ENCODE assay signal across 17 cellular contexts in the genomic region with DNA sequence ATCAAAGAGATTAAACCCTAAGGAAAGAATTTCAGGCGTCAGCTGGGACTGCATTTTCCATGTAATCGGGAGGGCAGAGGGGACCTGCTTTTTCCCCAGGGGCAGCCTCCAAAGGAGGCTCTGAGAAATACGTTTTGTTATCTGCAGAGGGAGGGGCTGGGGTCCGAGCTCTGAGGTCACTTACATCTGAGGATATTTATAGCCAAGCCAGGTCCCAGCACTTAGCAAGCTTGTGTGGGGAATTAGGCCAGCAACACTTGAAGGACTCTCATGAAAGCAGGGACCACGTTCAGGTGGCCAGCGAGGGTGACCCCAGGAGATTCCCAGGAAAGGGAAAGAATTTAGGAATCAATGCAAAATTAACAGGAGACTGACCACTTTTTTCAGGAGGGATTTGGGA. TPM values are rescaled to one million over a fixed set of nuclear protein-coding genes. Genes with fewer than 3 reads are reported as not detected.
DNase-seq lines count a peak whose midpoint lies in the region; ATAC-seq and TF ChIP-seq lines count a peak whose summit lies in the region.
"Had no signal": no experiment of that assay in that cellular context is flagged by ENCODE, and none has a peak within 500 bp of the region (broad histone marks: within the 10 kb centered on the region; RNA-seq: fewer than 3 reads in every experiment).

No MANE protein-coding gene starts in this region.

- H3K9ac ChIP-seq in SK-N-SH: no peak overlapping the region
- H3K9ac ChIP-seq in PC-3 (ENCODE audit: low read length): no peak overlapping the region; the same call in 1 of the 2 replicates

- H3K4me1 ChIP-seq in SK-N-SH (ENCODE audit: control insufficient read depth in 1 of 2, insufficient read depth in 2 of 2, low read depth in 1 of 2, low read length in 1 of 2): no peaks in the 10 kb centered on the region
- H3K4me1 ChIP-seq in PC-3 (ENCODE audit: insufficient read depth, low read length): peaks cover 7% of the 10 kb centered on the region; the same call in 1 of the 2 replicates
- peaks cover 0 to 9% (median 3%) of the 10 kb centered on the region in 9 donors for H3K4me1 ChIP-seq in heart right ventricle
- H3K4me1 ChIP-seq in osteoblast (ENCODE audit: insufficient read depth, low read length): no peaks in the 10 kb centered on the region

- no peaks in the 10 kb centered on the region for H3K79me2 ChIP-seq in SK-N-SH (ENCODE audit: insufficient read depth)
- H3K79me2 ChIP-seq in PC-3 (ENCODE audit: low read length): no peaks in the 10 kb centered on the region
- H3K79me2 ChIP-seq in osteoblast (ENCODE audit: insufficient read depth, low read length): no peaks in the 10 kb centered on the region

- ATAC-seq in SK-N-SH treated with all-trans-retinoic acid at 6 μM for 48 hours (no peak), PC-3 (no peak), heart right ventricle (peak in 6 of 8 donors; percentile 47 to 89 (median 73))
- no peak for ATAC-seq in effector memory CD8-positive, alpha-beta T cell (replicated peaks)

- TF ChIP-seq CTCF in SK-N-SH (IDR thresholded peaks at IDR 0.05): no peak
- no peak for TF ChIP-seq CTCF in PC-3 (conservative IDR thresholded peaks at IDR 0.05; ENCODE audit: low read depth, low read length)
- TF ChIP-seq CTCF in heart right ventricle (IDR thresholded peaks at IDR 0.05): no peak
- TF ChIP-seq CTCF in osteoblast (IDR thresholded peaks at IDR 0.05; ENCODE audit: extremely low read depth, low read depth, low read length): no peak

- POLR2A ChIA-PET in SK-N-SH (lab: Yijun Ruan, JAX) (no interaction called here), PC-3 (lab: Charles Lee; ENCODE audit: unreplicated experiment) (no interaction called here)

- H3K4me1 Mint-ChIP-seq in effector memory CD8-positive, alpha-beta T cell (ENCODE audit: low read depth in 2 of 2): no peaks in the 10 kb centered on the region
- H3K4me1 Mint-ChIP-seq: CD4-positive, alpha-beta memory T cell had no signal

- no peak for TF ChIP-seq EP300 in SK-N-SH (IDR thresholded peaks at IDR 0.05; ENCODE audit: borderline replicate concordance in 1 of 2, low read depth in 1 of 2, low read length in 1 of 2)

- H3K36me3 ChIP-seq in SK-N-SH (replicated peaks in 1 of 2; ENCODE audit: control insufficient read depth in 1 of 2, insufficient read depth in 2 of 2, low read length in 1 of 2): no peaks in the 10 kb centered on the region
- H3K36me3 ChIP-seq in PC-3 (ENCODE audit: low read depth, low read length): no peaks in the 10 kb centered on the region
- no peaks in the 10 kb centered on the region for H3K36me3 ChIP-seq in heart right ventricle
- H3K36me3 ChIP-seq in osteoblast (ENCODE audit: insufficient read depth, low read length): no peaks in the 10 kb centered on the region

- no peaks in the 10 kb centered on the region for H3K27me3 ChIP-seq in SK-N-SH (ENCODE audit: insufficient read depth)
- no peaks in the 10 kb centered on the region for H3K27me3 ChIP-seq in PC-3 (ENCODE audit: low read length)
- H3K27me3 ChIP-seq in heart right ventricle: no peaks in the 10 kb centered on the region
- no peaks in the 10 kb centered on the region for H3K27me3 ChIP-seq in osteoblast (ENCODE audit: insufficient read depth, low read length)

- H4K20me1 ChIP-seq in SK-N-SH (ENCODE audit: insufficient read depth): no peaks in the 10 kb centered on the region
- H4K20me1 ChIP-seq in PC-3 (ENCODE audit: low read length): no peaks in the 10 kb centered on the region
- no peaks in the 10 kb centered on the region for H4K20me1 ChIP-seq in osteoblast (ENCODE audit: insufficient read depth, low read length)

- peaks cover 5% of the 10 kb centered on the region for H3K36me3 Mint-ChIP-seq in effector memory CD8-positive, alpha-beta T cell (ENCODE audit: insufficient read depth)
- H3K36me3 Mint-ChIP-seq: CD4-positive, alpha-beta memory T cell had no signal

- H3K9me3 Mint-ChIP-seq in effector memory CD8-positive, alpha-beta T cell: no peaks in the 10 kb centered on the region
- H3K9me3 Mint-ChIP-seq: CD4-positive, alpha-beta memory T cell; H9 had no signal

- H3F3A ChIP-seq in SK-N-SH (replicated peaks; ENCODE audit: insufficient read depth) (no peaks in the 10 kb centered on the region), PC-3 (ENCODE audit: low read length, unreplicated experiment) (no peaks in the 10 kb centered on the region)

- no peaks in the 10 kb centered on the region for H3K9me3 ChIP-seq in SK-N-SH
- H3K9me3 ChIP-seq in PC-3 (ENCODE audit: low read length): no peaks in the 10 kb centered on the region
- H3K9me3 ChIP-seq in heart right ventricle: no peaks in the 10 kb centered on the region
- H3K9me3 ChIP-seq in osteoblast (ENCODE audit: low read depth, low read length): no peaks in the 10 kb centered on the region

- no TSS peak for BruUV-seq in PC-3 (replicated peaks; lab: Mats Ljungman, UMichigan)

- DNase-seq in SK-N-SH (peak; percentile 49), PC-3 (no peak), heart right ventricle (peak in 1 of 2 donors; percentile 25), osteoblast (ENCODE audit: insufficient read length, low spot score, missing footprints) (peak; percentile 47), NCI-H1436 (lab: John Stamatoyannopoulos, UW) (no peak), mesenteric fat pad (ENCODE audit: low spot score) (no peak)
- DNase-seq in effector memory CD8-positive, alpha-beta T cell: no peak
- DNase-seq: CD4-positive, alpha-beta memory T cell; DMS79; NCI-H187 treated with DMSO at 0.1 percent for 48 hours; NCI-H446 treated with DMSO at 0.1 percent for 48 hours; NCI-H748 treated with DMSO at 0.1 percent for 48 hours had no signal

- H2AFZ ChIP-seq in SK-N-SH (ENCODE audit: low read depth) (no peak overlapping the region), PC-3 (ENCODE audit: low read length) (no peak overlapping the region), osteoblast (ENCODE audit: low read length) (no peak overlapping the region)

- H3K4me2 ChIP-seq in SK-N-SH (no peak overlapping the region), PC-3 (ENCODE audit: low read length) (0 out of 2 replicates have a peak overlapping the region, but pooled peaks have one; percentile 71), osteoblast (ENCODE audit: insufficient read depth, low read length) (no peak overlapping the region)

- 54% methylated on average over 6 of the region's 6 CpGs for WGBS in SK-N-SH (ENCODE audit: low lambda C conversion rate)
- 14 to 25% methylated on average over 6 of the region's 6 CpGs for WGBS in heart right ventricle, 2 donors

- H3K27ac Mint-ChIP-seq in effector memory CD8-positive, alpha-beta T cell: no peak overlapping the region
- H3K27ac Mint-ChIP-seq: B cell; CD4-positive, alpha-beta memory T cell; H9 had no signal

- CTCF ChIA-PET in SK-N-SH (lab: Yijun Ruan, JAX): no interaction called here
- CTCF ChIA-PET in PC-3 (lab: Charles Lee): no interaction called here

- H3K9me2 ChIP-seq in SK-N-SH (no peaks in the 10 kb centered on the region), PC-3 (replicated peaks; ENCODE audit: low read length) (no peaks in the 10 kb centered on the region)

- no peak overlapping the region for H3K27ac ChIP-seq in SK-N-SH (ENCODE audit: low read depth in 2 of 2, low read length in 1 of 2)
- no peak overlapping the region for H3K27ac ChIP-seq in PC-3 (ENCODE audit: low read length)
- H3K27ac ChIP-seq in heart right ventricle: no peak overlapping the region
- no peak overlapping the region for H3K27ac ChIP-seq in osteoblast (ENCODE audit: low read depth, low read length)
- H3K27ac ChIP-seq: 22Rv1, HL-60 had no signal

- no peaks in the 10 kb centered on the region for H3K27me3 Mint-ChIP-seq in effector memory CD8-positive, alpha-beta T cell
- H3K27me3 Mint-ChIP-seq: B cell had no signal

- H3K4me3 Mint-ChIP-seq in effector memory CD8-positive, alpha-beta T cell: no peak overlapping the region
- H3K4me3 Mint-ChIP-seq: B cell; CD4-positive, alpha-beta memory T cell; H9 had no signal

- no peak for TF ChIP-seq RAD21 in SK-N-SH (IDR thresholded peaks at IDR 0.05; ENCODE audit: low read length)

- intact Hi-C loops in PC-3 (cut with micrococcal nuclease): no loop called here
- intact Hi-C loops in heart right ventricle (cut with DNase I): no loop called here

- H3K4me3 ChIP-seq in SK-N-SH (ENCODE audit: low read depth in 2 of 2, low read length in 1 of 2) (no peak overlapping the region), PC-3 (ENCODE audit: low read length) (no peak overlapping the region), heart right ventricle (peak overlapping the region in 1 of 10 donors; percentile 13), osteoblast (ENCODE audit: insufficient read depth, low read length) (no peak overlapping the region)

TF ChIP-seq in SK-N-SH, 30 proteins besides CTCF, POLR2A, EP300 and RAD21 (continues in another document):
- no peak for TF ChIP-seq MEF2A (IDR thresholded peaks at IDR 0.05; ENCODE audit: borderline replicate concordance, low read depth)
- no peak for TF ChIP-seq NRF1 (IDR thresholded peaks at IDR 0.05; ENCODE audit: low read depth, low read length)
- TF ChIP-seq RCOR1 (IDR thresholded peaks at IDR 0.05; ENCODE audit: low read length): no peak
- TF ChIP-seq SMC3 (IDR thresholded peaks at IDR 0.05; ENCODE audit: low read depth, low read length): no peak

TF ChIP-seq in SK-N-SH treated with all-trans-retinoic acid at 6 μM for 48 hours, 23 proteins besides CTCF, POLR2A, EP300 and RAD21 (continues in another document):
- TF ChIP-seq TOX (CRISPR knock-in tag; IDR thresholded peaks at IDR 0.05; ENCODE audit: borderline replicate concordance) (no peak), ESRRG (CRISPR knock-in tag; IDR thresholded peaks at IDR 0.05) (no peak), ZNF70 (CRISPR knock-in tag; IDR thresholded peaks at IDR 0.05) (no peak), BACH2 (CRISPR knock-in tag; IDR thresholded peaks at IDR 0.05; ENCODE audit: borderline replicate concordance) (no peak)

RNA-seq across cellular contexts. Expression of a gene that starts 20.6 kb away (rescaled TPM):
- polyA plus RNA-seq in SK-N-SH (2012; rRNA removed): 94.3 and 99.1 TPM in 2 replicates
- 130 and 137 TPM in 2 replicates for polyA plus RNA-seq in SK-N-SH (2012; cell fraction: cytosol; rRNA removed)
- 46.9 and 72.6 TPM in 2 replicates for polyA plus RNA-seq in SK-N-SH (2012; cell fraction: nucleus; rRNA removed)
- 94.7 and 122 TPM in 2 replicates for total RNA-seq in PC-3 (2014; rRNA removed)
- total RNA-seq in heart right ventricle: 100 to 1,000 TPM in 6 of 10 donors, 10 to 100 TPM in 4; 89.1 to 145 (median 102) TPM
- polyA plus RNA-seq in heart right ventricle: 10 to 100 TPM; 21.8 to 99.6 TPM
- 684 and 730 TPM in 2 replicates for total RNA-seq in osteoblast
- 179 TPM for total RNA-seq in mesenteric fat pad

RNA-seq across cellular contexts. Expression of a gene that starts 55.9 kb away (rescaled TPM):
- 9.9 and 11.9 TPM in 2 replicates for polyA plus RNA-seq in SK-N-SH (2012; rRNA removed)
- 5.7 and 7.4 TPM in 2 replicates for polyA plus RNA-seq in SK-N-SH (2012; cell fraction: cytosol; rRNA removed)
- polyA plus RNA-seq in SK-N-SH (2012; cell fraction: nucleus; rRNA removed): 31.9 and 35.4 TPM in 2 replicates
- 4.9 and 7.2 TPM in 2 replicates for total RNA-seq in PC-3 (2014; rRNA removed)
- 1 to 10 TPM; 2.2 to 3.9 (median 3.4) TPM for total RNA-seq in heart right ventricle
- 1 to 10 TPM; 3.0 to 3.8 TPM for polyA plus RNA-seq in heart right ventricle
- 7.2 and 9.4 TPM in 2 replicates for total RNA-seq in osteoblast
- 4.8 TPM for total RNA-seq in mesenteric fat pad

RNA-seq across cellular contexts. Expression of a gene that starts 56.2 kb away (rescaled TPM):
- polyA plus RNA-seq in SK-N-SH (2012; rRNA removed) (60.9 and 71.9 TPM in 2 replicates), heart right ventricle (10 to 100 TPM; 59.1 to 91.9 TPM)
- 51.3 and 57.8 TPM in 2 replicates for polyA plus RNA-seq in SK-N-SH (2012; cell fraction: cytosol; rRNA removed)
- 112 and 143 TPM in 2 replicates for polyA plus RNA-seq in SK-N-SH (2012; cell fraction: nucleus; rRNA removed)
- total RNA-seq in PC-3 (2014; rRNA removed) (22.0 and 33.2 TPM in 2 replicates), heart right ventricle (100 to 1,000 TPM in 1 of 10 donors, 10 to 100 TPM in 9; 57.8 to 134 (median 76.0) TPM), osteoblast (80.2 and 93.7 TPM in 2 replicates), mesenteric fat pad (80.4 TPM)

Comparison
In these comparisons a context has a peak if more than half of its experiments do, and no peak if none do; other contexts are left out.
1. DNase-seq: peak in SK-N-SH (single experiment) and osteoblast (single experiment); none in PC-3 (single experiment), NCI-H1436 (single experiment), effector memory CD8-positive, alpha-beta T cell (0 of 3) and mesenteric fat pad (single experiment).
2. ATAC-seq: peak in heart right ventricle (6 of 8); none in SK-N-SH treated with all-trans-retinoic acid at 6 μM for 48 hours (single experiment), PC-3 (single experiment) and effector memory CD8-positive, alpha-beta T cell (single experiment).